ENCODE assay signal across 19 cellular contexts in the genomic region with DNA sequence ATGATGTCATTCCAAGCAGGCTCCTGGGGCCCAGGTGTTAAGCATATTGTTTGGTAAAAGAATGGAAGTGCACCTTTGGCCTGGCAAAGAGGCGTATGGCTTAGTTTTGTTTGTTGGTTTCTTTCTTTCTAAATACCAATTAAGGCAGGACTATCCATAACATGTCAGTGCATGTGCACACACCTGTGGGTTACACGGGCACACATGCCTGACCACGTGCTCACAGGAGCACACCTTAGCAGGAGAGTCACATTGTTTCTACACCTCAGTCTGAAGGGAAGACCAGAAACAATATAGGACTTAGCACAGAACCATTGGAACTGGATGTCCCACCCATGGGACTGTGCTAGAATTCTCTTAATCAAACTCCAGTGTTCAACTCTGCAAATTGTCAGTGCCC.
DNase-seq lines count a peak whose midpoint lies in the region; ATAC-seq and FAIRE-seq lines count a peak whose summit lies in the region.
"Had no signal": no experiment of that assay in that cellular context is flagged by ENCODE, and none has a peak within 500 bp of the region (broad histone marks: within the 10 kb centered on the region; RNA-seq: fewer than 3 reads in every experiment).

No MANE protein-coding gene starts in this region.

- H3K9me3 ChIP-seq in neuronal stem cell (replicated peaks in 1 of 2; ENCODE audit: control insufficient read depth in 2 of 2, insufficient read depth in 1 of 2, low read depth in 1 of 2, low read length in 2 of 2), result no peaks in the 10 kb centered on the region
- H3K9me3 ChIP-seq: BE2C had no signal

- no peak for FAIRE-seq in GM19239 (lab: Jason Lieb, UNC)
- FAIRE-seq: A204.1, GM12878, H54 had no signal

- H3K4me1 ChIP-seq in neuronal stem cell (ENCODE audit: control insufficient read depth in 2 of 2, insufficient read depth in 1 of 2, low read depth in 1 of 2, low read length in 2 of 2), result peaks cover 0 to 2% of the 10 kb centered on the region in 2 donors
- H3K4me1 ChIP-seq: BE2C had no signal

- H3K4me2 ChIP-seq in neuronal stem cell (ENCODE audit: insufficient read depth, low read length, poor library complexity, severe bottlenecking), result no peak overlapping the region
- H3K4me2 ChIP-seq: GM23338 had no signal

- no peak for ATAC-seq in GM18909 (IDR thresholded peaks at IDR 0.05; ENCODE audit: poor library complexity, unreplicated experiment)
- ATAC-seq: GM12878, GM23338 had no signal

- no peak overlapping the region for H3K14ac ChIP-seq in neuronal stem cell (ENCODE audit: low read length)

- no peak overlapping the region for H2BK12ac ChIP-seq in neuronal stem cell (ENCODE audit: low read length)

- H2AFZ ChIP-seq in neuronal stem cell (ENCODE audit: low read length), result no peak overlapping the region
- H2AFZ ChIP-seq: GM23338 had no signal

- no peak overlapping the region for H3K27ac ChIP-seq in neuronal stem cell (replicated peaks; ENCODE audit: low read length)

- H3K4me3 ChIP-seq in neuronal stem cell (ENCODE audit: low read length in 2 of 2), result no peak overlapping the region
- H3K4me3 ChIP-seq: GM12878, GM23338 had no signal

- no CpG with 5 or more reads among the region's 3 CpGs for WGBS in neuronal stem cell (ENCODE audit: extremely low coverage in 2 of 2, insufficient read length in 2 of 2, insufficient replicate concordance in 1 of 2), 2 donors

- H3K79me1 ChIP-seq in neuronal stem cell (ENCODE audit: low read depth, low read length), result no peaks in the 10 kb centered on the region

- no peaks in the 10 kb centered on the region for H3K27me3 ChIP-seq in neuronal stem cell (ENCODE audit: control insufficient read depth in 3 of 3, insufficient read depth in 3 of 3, low read depth in 1 of 3, low read length in 3 of 3)
- H3K27me3 ChIP-seq: BE2C had no signal

- H4K91ac ChIP-seq in neuronal stem cell (ENCODE audit: low read depth, low read length, poor library complexity), result no peak overlapping the region

- DNase-seq in COR-L47 (lab: John Stamatoyannopoulos, UW), result peak; percentile 24
- DNase-seq in NCI-H146 (lab: John Stamatoyannopoulos, UW), result peak; percentile 53
- peak; percentile 94 for DNase-seq in NCI-H69 (lab: John Stamatoyannopoulos, UW)
- no peak for DNase-seq in neuronal stem cell (ENCODE audit: low spot score)
- DNase-seq in GM19239 (ENCODE audit: insufficient read length, low spot score), result no peak
- DNase-seq in activated CD4-positive, alpha-beta T cell treated with anti-CD3 and anti-CD28 coated beads for 48 hours, result no peak
- DNase-seq: ACHN; BE2C; C1 segment of cervical spinal cord; CD4-positive, CD25-positive, alpha-beta regulatory T cell; CD8-positive, alpha-beta memory T cell; DND-41; EL; HCEC 1CT had no signal

- no peak overlapping the region for H3K9ac ChIP-seq in neuronal stem cell (ENCODE audit: low read depth, low read length, poor library complexity)

- no peak overlapping the region for H2BK15ac ChIP-seq in neuronal stem cell (ENCODE audit: low read length)

- H3K18ac ChIP-seq in neuronal stem cell (ENCODE audit: low read length), result no peak overlapping the region

- H2AK5ac ChIP-seq in neuronal stem cell (ENCODE audit: low read depth, low read length), result no peak overlapping the region

- H2BK120ac ChIP-seq in neuronal stem cell (ENCODE audit: low read depth, low read length), result no peak overlapping the region

- no peak overlapping the region for H4K8ac ChIP-seq in neuronal stem cell (ENCODE audit: low read depth, low read length)

- H2BK5ac ChIP-seq in neuronal stem cell (ENCODE audit: low read length), result no peak overlapping the region

- no peaks in the 10 kb centered on the region for H3K36me3 ChIP-seq in neuronal stem cell (replicated peaks in 1 of 2; ENCODE audit: control insufficient read depth in 2 of 2, insufficient read depth in 2 of 2, low read length in 2 of 2)
- H3K36me3 ChIP-seq: BE2C had no signal

- no peak overlapping the region for H3K4ac ChIP-seq in neuronal stem cell (ENCODE audit: low read length)

- H3K23ac ChIP-seq in neuronal stem cell (ENCODE audit: low read depth, low read length, poor library complexity), result peak overlapping the region; percentile 62

Comparison
In these comparisons a context has a peak if more than half of its experiments do, and no peak if none do; other contexts are left out.
1. DNase-seq: peak in COR-L47 (single experiment), NCI-H146 (single experiment) and NCI-H69 (single experiment); none in neuronal stem cell (single experiment), GM19239 (single experiment) and activated CD4-positive, alpha-beta T cell treated with anti-CD3 and anti-CD28 coated beads for 48 hours (single experiment).